Comparison of ENCODE assay signal across 5 cellular contexts in the genomic region with DNA sequence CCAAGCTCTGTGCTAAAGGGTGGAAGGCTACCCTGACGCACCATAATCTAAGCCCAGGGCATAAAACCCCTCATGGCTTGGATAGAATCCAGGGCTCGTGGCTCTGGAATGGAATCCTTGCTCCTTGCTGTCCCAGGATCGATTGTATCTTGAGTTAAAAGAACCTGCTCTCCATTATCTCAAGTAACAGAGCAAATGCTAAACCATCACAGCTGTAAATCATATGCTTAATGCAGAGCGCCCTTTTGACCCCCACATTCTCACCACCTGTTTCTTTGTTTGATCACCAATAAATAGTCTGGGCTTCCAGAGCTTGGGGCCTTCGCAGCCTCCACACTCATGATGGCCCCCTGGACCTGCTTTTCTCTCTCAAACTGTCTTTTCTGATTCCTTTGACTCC.
DNase-seq lines count a peak whose midpoint lies in the region; ATAC-seq and TF ChIP-seq lines count a peak whose summit lies in the region.
"Not testable (repeated sequence)": the region's sequence is repeated elsewhere in the genome, so short reads cannot be mapped to it uniquely, and the experiment has no call there.

No MANE protein-coding gene starts in this region.

- not testable (repeated sequence) for H3K4me3 Mint-ChIP-seq in neural progenitor cell

- H3K79me2 ChIP-seq in neural progenitor cell (ENCODE audit: low read depth): not testable (repeated sequence)

- H4K20me1 ChIP-seq in neural progenitor cell (ENCODE audit: low read depth): not testable (repeated sequence)

- H3K9ac ChIP-seq in neural progenitor cell: not testable (repeated sequence)

- not testable (repeated sequence) for H3K27ac Mint-ChIP-seq in neural progenitor cell

- not testable (repeated sequence) for H3K27ac ChIP-seq in SJCRH30, neural progenitor cell

- not testable (repeated sequence) for H3K27me3 Mint-ChIP-seq in neural progenitor cell (ENCODE audit: insufficient read depth, low read depth)

- H3K36me3 Mint-ChIP-seq in neural progenitor cell: not testable (repeated sequence)

- not testable (repeated sequence) for H3K27me3 ChIP-seq in SJCRH30, neural progenitor cell

- H3K36me3 ChIP-seq in SJCRH30, neural progenitor cell: not testable (repeated sequence)

- TF ChIP-seq CTCF in neural progenitor cell (IDR thresholded peaks at IDR 0.05): not testable (repeated sequence)

- H2AFZ ChIP-seq in neural progenitor cell (replicated peaks): not testable (repeated sequence)

- peaks cover 10% of the 10 kb centered on the region for H3K9me3 Mint-ChIP-seq in neural progenitor cell

- not testable (repeated sequence) for H3F3A ChIP-seq in neural progenitor cell (ENCODE audit: low read depth)

- not testable (repeated sequence) for H3K4me1 ChIP-seq in SJCRH30, neural progenitor cell

- H3K4me1 Mint-ChIP-seq in neural progenitor cell: not testable (repeated sequence)

- not testable (repeated sequence) for ATAC-seq in SK-N-SH treated with all-trans-retinoic acid at 6 μM for 48 hours

- not testable (repeated sequence) for H3K4me3 ChIP-seq in SJCRH30, neural progenitor cell

- peak; percentile 58 for DNase-seq in NCI-H146 (lab: John Stamatoyannopoulos, UW)
- DNase-seq in NCI-H748 (lab: John Stamatoyannopoulos, UW; ENCODE audit: unreplicated experiment): peak; percentile 44
- peak; percentile 7 to 27 for DNase-seq in SJCRH30
- DNase-seq in neural progenitor cell (ENCODE audit: low spot score): peak; percentile 8

- not testable (repeated sequence) for H3K4me2 ChIP-seq in neural progenitor cell

- H3K9me3 ChIP-seq in SJCRH30 (replicated peaks); neural progenitor cell (ENCODE audit: low read depth): not testable (repeated sequence)

TF ChIP-seq in SK-N-SH treated with all-trans-retinoic acid at 6 μM for 48 hours, 23 proteins besides CTCF, POLR2A, EP300 and RAD21:
- TF ChIP-seq TCF4 (CRISPR knock-in tag; IDR thresholded peaks at IDR 0.05; ENCODE audit: borderline replicate concordance): peak; percentile 29; the same call in 1 of the 2 replicates

Comparison
In these comparisons a context has a peak if more than half of its experiments do, and no peak if none do; other contexts are left out.
1. DNase-seq: peak in every context shown above with its lines; median percentile 58 in NCI-H146; 44 in NCI-H748; 17 in SJCRH30; 8 in neural progenitor cell.